In the genomic region with DNA sequence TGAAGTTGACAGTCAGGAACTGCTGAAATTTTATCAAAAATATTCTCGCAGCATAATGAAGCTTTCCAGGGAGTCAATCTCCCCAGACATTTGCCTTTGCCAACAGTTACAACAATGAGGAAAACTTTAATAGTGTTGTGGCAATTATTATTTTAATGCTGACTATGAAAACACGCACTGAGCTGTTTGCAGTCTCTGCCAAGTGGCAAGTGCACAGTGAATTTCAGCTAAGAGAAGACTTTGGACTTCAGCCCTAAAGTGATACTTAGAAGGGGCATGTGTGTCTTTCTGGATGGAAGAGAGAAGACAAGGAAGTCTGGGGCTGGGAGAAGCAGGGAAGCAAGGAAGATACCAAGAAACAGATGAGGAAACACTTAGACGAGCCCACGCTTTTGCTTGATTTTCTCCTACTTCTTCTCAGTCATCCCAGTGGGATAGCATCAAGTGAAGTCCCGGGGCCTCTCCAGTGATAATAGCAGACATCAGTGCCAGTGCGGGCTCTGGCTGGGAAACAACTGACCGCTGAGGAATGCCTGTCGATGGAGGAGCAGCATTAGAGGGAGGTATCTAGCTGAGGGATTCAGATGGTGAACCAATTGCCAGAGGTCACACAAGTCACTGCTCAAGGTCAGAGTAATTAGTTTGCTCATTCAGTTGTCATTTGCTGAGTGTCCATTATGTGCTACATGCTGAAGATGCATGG, we compare ENCODE assay signal across 18 cellular contexts.
"Had no signal": no experiment of that assay in that cellular context is flagged by ENCODE, and none has a peak within 500 bp of the region (broad histone marks: within the 10 kb centered on the region; RNA-seq: fewer than 3 reads in every experiment).

No MANE protein-coding gene starts in this region.

- ATAC-seq: activated CD4-positive, alpha-beta T cell treated with anti-CD3 and anti-CD28 coated beads for 36 hours; esophagus mucosa; natural killer cell treated with Interleukin-12 subunit alpha and Interleukin-12 subunit beta and Interleukin-15 and Interleukin-18, amount 100 ng/mL, for 72 hours; stimulated activated effector memory CD8-positive, alpha-beta T cell treated with anti-CD3 and anti-CD28 coated beads, Interleukin-12 subunit alpha, Interleukin-12 subunit beta, amount 100 ng/mL, for 72 hours had no signal

- H3K27ac ChIP-seq: ascending aorta, heart right ventricle, stomach had no signal

- DNase-seq: activated CD4-positive, alpha-beta T cell treated with anti-CD3 and anti-CD28 coated beads for 36 hours; activated CD4-positive, alpha-beta T cell treated with anti-CD3 and anti-CD28 coated beads, Interleukin-2, amount 50 U/mL, for 48 hours; activated gamma-delta T cell; cerebellar nuclear complex; cortex of kidney; effector CD4-positive, alpha-beta T cell; heart right ventricle; immature natural killer cell; kidney glomerular epithelial cell; occipital lobe; stimulated activated CD4-positive, alpha-beta T cell treated with anti-CD3 and anti-CD28 coated beads, Interleukin-4, amount 100 ng/mL, for 1 hour; stomach had no signal

- H3K4me3 ChIP-seq: ascending aorta, heart right ventricle, smooth muscle cell, stomach had no signal

- H3K27me3 ChIP-seq: ascending aorta, heart right ventricle, stomach had no signal

- H3K36me3 ChIP-seq: ascending aorta, heart right ventricle, stomach had no signal

- FAIRE-seq: TTC549 had no signal

- H3K4me2 ChIP-seq: smooth muscle cell had no signal

- H3K9me3 ChIP-seq: ascending aorta, heart right ventricle, stomach had no signal
